22 cellular contexts compared by ENCODE assay signal in genomic region chr13:44540761-44541434, GRCh38. TPM values are rescaled to one million over a fixed set of nuclear protein-coding genes. Genes with fewer than 3 reads are reported as not detected.
DNase-seq lines count a peak whose midpoint lies in the region; ATAC-seq, FAIRE-seq and TF ChIP-seq lines count a peak whose summit lies in the region.
"Had no signal": no experiment of that assay in that cellular context is flagged by ENCODE, and none has a peak within 500 bp of the region (broad histone marks: within the 10 kb centered on the region; RNA-seq: fewer than 3 reads in every experiment).

No MANE protein-coding gene starts in this region.

- no peaks in the 10 kb centered on the region for H3K27me3 Mint-ChIP-seq in central memory CD8-positive, alpha-beta T cell
- H3K27me3 Mint-ChIP-seq in activated T-helper 17 cell treated with anti-CD3 and anti-CD28 coated beads, Interleukin-2, amount 50 U/mL, for 72 hours = no peaks in the 10 kb centered on the region
- H3K27me3 Mint-ChIP-seq in nephron progenitor cell (ENCODE audit: low read depth, poor library complexity) = no peaks in the 10 kb centered on the region
- H3K27me3 Mint-ChIP-seq: CD8-positive, alpha-beta memory T cell had no signal

- H3K4me3 ChIP-seq in keratinocyte (ENCODE audit: control insufficient read depth in 2 of 3, extremely low read depth in 1 of 3, insufficient read depth in 2 of 3, low read depth in 1 of 3, low read length in 3 of 3) (no peak overlapping the region), psoas muscle (peak overlapping the region; percentile 17)
- H3K4me3 ChIP-seq: GM23248 had no signal

- H3K4me1 Mint-ChIP-seq in central memory CD8-positive, alpha-beta T cell = no peaks in the 10 kb centered on the region
- H3K4me1 Mint-ChIP-seq in activated T-helper 17 cell treated with anti-CD3 and anti-CD28 coated beads, Interleukin-2, amount 50 U/mL, for 72 hours = no peaks in the 10 kb centered on the region
- no peaks in the 10 kb centered on the region for H3K4me1 Mint-ChIP-seq in nephron progenitor cell

- H3K9me1 ChIP-seq in keratinocyte (ENCODE audit: control insufficient read depth, extremely low read depth, insufficient read depth, low read length) = no peaks in the 10 kb centered on the region

- no peaks in the 10 kb centered on the region for H3K9me3 Mint-ChIP-seq in central memory CD8-positive, alpha-beta T cell
- no peaks in the 10 kb centered on the region for H3K9me3 Mint-ChIP-seq in activated T-helper 17 cell treated with anti-CD3 and anti-CD28 coated beads, Interleukin-2, amount 50 U/mL, for 72 hours
- H3K9me3 Mint-ChIP-seq in nephron progenitor cell = no peaks in the 10 kb centered on the region
- H3K9me3 Mint-ChIP-seq: CD8-positive, alpha-beta memory T cell had no signal

- H3K27me3 ChIP-seq in keratinocyte (ENCODE audit: control insufficient read depth, extremely low read depth, insufficient read depth, low read length) (no peaks in the 10 kb centered on the region), psoas muscle (ENCODE audit: insufficient read depth in 3 of 3, low read length in 2 of 3) (no peaks in the 10 kb centered on the region)

- no peak for ATAC-seq in central memory CD8-positive, alpha-beta T cell (replicated peaks; ENCODE audit: extremely low read depth, poor library complexity, severe bottlenecking)
- peak; percentile 30 to 82 (median 66) for ATAC-seq in psoas muscle
- ATAC-seq in activated T-helper 17 cell treated with anti-CD3 and anti-CD28 coated beads, Interleukin-2, amount 50 U/mL, for 72 hours (replicated peaks) = no peak
- ATAC-seq: HCT116 had no signal

- no peak overlapping the region for H3K9ac ChIP-seq in keratinocyte (ENCODE audit: control insufficient read depth, extremely low read depth, insufficient read depth, low read length)
- H3K9ac ChIP-seq: GM23248, KMS-11 had no signal

- no peaks in the 10 kb centered on the region for H3K36me3 Mint-ChIP-seq in central memory CD8-positive, alpha-beta T cell (ENCODE audit: insufficient read depth)
- H3K36me3 Mint-ChIP-seq in activated T-helper 17 cell treated with anti-CD3 and anti-CD28 coated beads, Interleukin-2, amount 50 U/mL, for 72 hours (ENCODE audit: low read depth) = peaks cover 6% of the 10 kb centered on the region
- H3K36me3 Mint-ChIP-seq in nephron progenitor cell (ENCODE audit: low read depth) = peaks cover 17% of the 10 kb centered on the region

- DNase-seq in central memory CD8-positive, alpha-beta T cell (ENCODE audit: low spot score in 2 of 2) = no peak
- DNase-seq in keratinocyte (ENCODE audit: low read depth, low spot score) (no peak), psoas muscle (no peak), ureter (ENCODE audit: low spot score) (no peak), nephron progenitor cell (no peak)
- no peak for DNase-seq in stimulated activated CD4-positive, alpha-beta T cell treated with anti-CD3 and anti-CD28 coated beads, Interleukin-15, amount 100 ng/mL, for 24 hours
- DNase-seq: ACHN; C1 segment of cervical spinal cord; CD8-positive, alpha-beta memory T cell; GM23248; NCI-H1417; NCI-H187; NCI-H2107; NCI-H2227 treated with DMSO at 0.1 percent for 48 hours; NCI-H510A treated with DMSO at 0.1 percent for 48 hours; OCI-M1; SHP77 treated with DMSO at 0.1 percent for 48 hours had no signal

- no peaks in the 10 kb centered on the region for H3K4me1 ChIP-seq in keratinocyte (ENCODE audit: control insufficient read depth, extremely low read depth, insufficient read depth, low read length)
- H3K4me1 ChIP-seq in psoas muscle = peaks cover 36% of the 10 kb centered on the region

- H3K27ac Mint-ChIP-seq in central memory CD8-positive, alpha-beta T cell (ENCODE audit: low read depth) = peak overlapping the region; percentile 30
- H3K27ac Mint-ChIP-seq in activated T-helper 17 cell treated with anti-CD3 and anti-CD28 coated beads, Interleukin-2, amount 50 U/mL, for 72 hours = no peak overlapping the region
- H3K27ac Mint-ChIP-seq in nephron progenitor cell = no peak overlapping the region

- no peaks in the 10 kb centered on the region for H4K20me1 ChIP-seq in keratinocyte (ENCODE audit: control insufficient read depth, extremely low read depth, insufficient read depth, low read length)

- H3K27ac ChIP-seq in keratinocyte (ENCODE audit: control insufficient read depth, insufficient read depth, low read length) (no peak overlapping the region), psoas muscle (peak overlapping the region; percentile 58)
- H3K27ac ChIP-seq: GM23248, HL-60, KMS-11 had no signal

- 27 to 43% (median 32%) methylated on average over 4 of the region's 4 CpGs for WGBS in psoas muscle, 3 donors

- H3K9me3 ChIP-seq in keratinocyte (ENCODE audit: control insufficient read depth, low read depth, low read length) = no peaks in the 10 kb centered on the region
- no peaks in the 10 kb centered on the region for H3K9me3 ChIP-seq in psoas muscle

- H3K36me3 ChIP-seq in keratinocyte (ENCODE audit: control insufficient read depth in 2 of 2, extremely low read depth in 1 of 2, insufficient read depth in 2 of 2, low read length in 2 of 2) (peaks cover 0 to 3% of the 10 kb centered on the region in 2 experiments), psoas muscle (ENCODE audit: insufficient read depth in 1 of 2, low read depth in 1 of 2) (peaks cover 0 to 31% of the 10 kb centered on the region in 2 donors)

- H3K4me2 ChIP-seq in keratinocyte (ENCODE audit: control insufficient read depth, extremely low read depth, insufficient read depth, low read depth, low read length) = no peak overlapping the region
- H3K4me2 ChIP-seq: KMS-11 had no signal

- H3K79me2 ChIP-seq in keratinocyte (ENCODE audit: control insufficient read depth, insufficient read depth, low read length) = no peaks in the 10 kb centered on the region

- intact Hi-C loops in psoas muscle (cut with DNase I) = no loop called here

- peak; percentile 53 for FAIRE-seq in keratinocyte (lab: Jason Lieb, UNC)
- FAIRE-seq: D721Med had no signal

- no peak overlapping the region for H3K4me3 Mint-ChIP-seq in central memory CD8-positive, alpha-beta T cell
- no peak overlapping the region for H3K4me3 Mint-ChIP-seq in activated T-helper 17 cell treated with anti-CD3 and anti-CD28 coated beads, Interleukin-2, amount 50 U/mL, for 72 hours
- H3K4me3 Mint-ChIP-seq in nephron progenitor cell = no peak overlapping the region
- H3K4me3 Mint-ChIP-seq: CD8-positive, alpha-beta memory T cell had no signal

- TF ChIP-seq CTCF in keratinocyte (optimal IDR thresholded peaks at IDR 0.05 in 1 of 3, IDR thresholded peaks at IDR 0.05 in 1 of 3, conservative IDR thresholded peaks at IDR 0.05 in 1 of 3; ENCODE audit: extremely low read depth in 1 of 3, insufficient read depth in 2 of 3, low read length in 3 of 3) (no peak), psoas muscle (IDR thresholded peaks at IDR 0.05) (no peak), nephron progenitor cell (IDR thresholded peaks at IDR 0.05) (no peak)

- dilution Hi-C loops in keratinocyte (cut with MboI; ENCODE audit: extremely low pct_ligation_motif_present, low sequenced_read_pairs) = no loop called here

- H2AFZ ChIP-seq in keratinocyte (ENCODE audit: control insufficient read depth, low read length) = no peak overlapping the region
- H2AFZ ChIP-seq: GM23248 had no signal

RNA-seq across cellular contexts. Expression of gene TSC22D1, which starts 35.2 kb away (rescaled TPM):
- 86.6 to 177 TPM (median 97.2 TPM) in 3 replicates for polyA plus RNA-seq in keratinocyte
- 63.6 TPM for polyA plus RNA-seq in keratinocyte (2011; ENCODE audit: low read depth)
- 75.4 and 100 TPM in 2 replicates for polyA plus RNA-seq in keratinocyte (2011; cell fraction: cytosol; rRNA removed)
- polyA plus RNA-seq in keratinocyte (2011; cell fraction: nucleus; rRNA removed) = 250 and 315 TPM in 2 replicates
- polyA plus RNA-seq in keratinocyte (2012; ENCODE audit: low replicate concordance) = 58.9 TPM in 2 replicates
- polyA minus RNA-seq in keratinocyte = 35.3 to 148 TPM (median 80.7 TPM) in 3 replicates
- polyA minus RNA-seq in keratinocyte (2011; cell fraction: cytosol; rRNA and poly(A)+ RNA removed) = 61.0 TPM
- polyA minus RNA-seq in keratinocyte (2011; cell fraction: nucleus; rRNA and poly(A)+ RNA removed) = 154 and 239 TPM in 2 replicates
- total RNA-seq in psoas muscle = 100 to 1,000 TPM; 121 to 203 (median 169) TPM
- polyA plus RNA-seq in psoas muscle = 100 to 1,000 TPM in 1 of 3 donors, 10 to 100 TPM in 2; 34.5 to 102 (median 99.9) TPM
- total RNA-seq in ureter = 162 TPM
- total RNA-seq in activated T-helper 17 cell treated with anti-CD3 and anti-CD28 coated beads, Interleukin-2, amount 50 U/mL, for 72 hours = 1 to 10 TPM; 4.1 to 6.8 TPM

Comparison
In these comparisons a context has a peak if more than half of its experiments do, and no peak if none do; other contexts are left out.
1. ATAC-seq: peak in psoas muscle (4 of 4); none in central memory CD8-positive, alpha-beta T cell (single experiment) and activated T-helper 17 cell treated with anti-CD3 and anti-CD28 coated beads, Interleukin-2, amount 50 U/mL, for 72 hours (single experiment).
2. RNA of gene TSC22D1, which starts 35.2 kb away (total RNA-seq): 121 to 203 TPM in psoas muscle and 162 TPM in ureter (single experiment); 4.1 to 6.8 TPM in activated T-helper 17 cell treated with anti-CD3 and anti-CD28 coated beads, Interleukin-2, amount 50 U/mL, for 72 hours; every median in the first group is over 10 times any median in the second.